In genomic region chr14:24051789-24052655, GRCh38 we compare ENCODE assay signal across 8 cellular contexts. TPM values are rescaled to one million over a fixed set of nuclear protein-coding genes. Genes with fewer than 3 reads are reported as not detected.
DNase-seq lines count a peak whose midpoint lies in the region; ATAC-seq and TF ChIP-seq lines count a peak whose summit lies in the region.

CARMIL3 (plus strand) TSS chr14:24052009; CDS start chr14:24052154, 145 bp downstream.

- DNase-seq in NCI-H2171 treated with DMSO at 0.1 percent for 48 hours (lab: John Stamatoyannopoulos, UW) (peak; percentile 72), coronary artery (ENCODE audit: low spot score) (peak; percentile 75), left lobe of liver (ENCODE audit: low spot score) (peak; percentile 70)
- peak; percentile 43 for DNase-seq in activated CD4-positive, alpha-beta T cell treated with anti-CD3 and anti-CD28 coated beads for 1 hour
- DNase-seq in stimulated activated CD4-positive, alpha-beta T cell treated with anti-CD3 and anti-CD28 coated beads, Interleukin-2, amount 100 ng/mL, for 48 hours: peak; percentile 45 to 52

- H3K27ac ChIP-seq in 22Rv1 (peak within 1 kb of the TSS; percentile 49), coronary artery (peak within 1 kb of the TSS in 1 of 2 donors; percentile 23)

- peak within 1 kb of the TSS; percentile 77 for H3K4me3 ChIP-seq in coronary artery

- TF ChIP-seq CTCF in 22Rv1 (IDR thresholded peaks at IDR 0.05) (no peak), coronary artery (IDR thresholded peaks at IDR 0.05) (no peak)

- peak; percentile 78 for ATAC-seq in GM18498 (IDR thresholded peaks at IDR 0.05; ENCODE audit: unreplicated experiment)
- ATAC-seq in HG02943 (IDR thresholded peaks at IDR 0.05; ENCODE audit: low read depth, unreplicated experiment): peak; percentile 71
- ATAC-seq in left lobe of liver: peak; percentile 91

RNA-seq across cellular contexts. Expression of gene CARMIL3, which starts in this region (rescaled TPM):
- total RNA-seq in left lobe of liver: 2.0 TPM
